1 cellular context compared by ENCODE assay signal in genomic region chr7:32648408-32649156, GRCh38.
TF ChIP-seq lines count a peak whose summit lies in the region.

No MANE protein-coding gene starts in this region.

TF ChIP-seq in K562, 482 proteins besides CTCF, POLR2A, EP300 and RAD21 (continued from another document and continues in another):
- no peak for TF ChIP-seq CUX1 (CRISPR knock-in tag; IDR thresholded peaks at IDR 0.05)
- TF ChIP-seq POLR2B (IDR thresholded peaks at IDR 0.05; ENCODE audit: low read depth, partially characterized antibody): no peak
- no peak for TF ChIP-seq PTTG1 (tag; IDR thresholded peaks at IDR 0.05; ENCODE audit: low read depth)
- peak; percentile 34; the same call in 1 of the 2 replicates for TF ChIP-seq CBFA2T3 (IDR thresholded peaks at IDR 0.05)
- no peak for TF ChIP-seq IRF2 (CRISPR knock-in tag; IDR thresholded peaks at IDR 0.05)
- TF ChIP-seq NR4A1 (CRISPR knock-in tag; IDR thresholded peaks at IDR 0.05): no peak
- TF ChIP-seq NR4A1 (tag; IDR thresholded peaks at IDR 0.05): no peak
- no peak for TF ChIP-seq U2AF2 (optimal IDR thresholded peaks at IDR 0.05; ENCODE audit: low read depth, low read length)
- TF ChIP-seq ZFPM2 (CRISPR knock-in tag; IDR thresholded peaks at IDR 0.05): no peak
- TF ChIP-seq SMAD1 (IDR thresholded peaks at IDR 0.05; ENCODE audit: low read depth, low read length, partially characterized antibody): no peak
- no peak for TF ChIP-seq ZNF778 (CRISPR knock-in tag; IDR thresholded peaks at IDR 0.05)
- TF ChIP-seq GMEB1 (CRISPR knock-in tag; IDR thresholded peaks at IDR 0.05): no peak
- no peak for TF ChIP-seq NEUROD1 (IDR thresholded peaks at IDR 0.05; ENCODE audit: borderline replicate concordance, low read depth, low read length, partially characterized antibody)
- TF ChIP-seq TEAD4 (IDR thresholded peaks at IDR 0.05; ENCODE audit: low read length): peak; percentile 58
- TF ChIP-seq TEAD4 (CRISPR knock-in tag; IDR thresholded peaks at IDR 0.05; ENCODE audit: borderline replicate concordance): no peak
- no peak for TF ChIP-seq SMAD2 (IDR thresholded peaks at IDR 0.05; ENCODE audit: low read depth, low read length)
- no peak for TF ChIP-seq SAFB (IDR thresholded peaks at IDR 0.05; ENCODE audit: borderline replicate concordance, low read depth, low read length)
- no peak for TF ChIP-seq PHF20 (IDR thresholded peaks at IDR 0.05; ENCODE audit: partially characterized antibody)
- no peak for TF ChIP-seq POLR2AphosphoS2 (IDR thresholded peaks at IDR 0.05; ENCODE audit: low read length)
- no peak for TF ChIP-seq TRIM25 (IDR thresholded peaks at IDR 0.05; ENCODE audit: borderline replicate concordance)
- TF ChIP-seq MCM5 (IDR thresholded peaks at IDR 0.05; ENCODE audit: low read depth): no peak
- TF ChIP-seq SAP30 (IDR thresholded peaks at IDR 0.05; ENCODE audit: borderline replicate concordance, insufficient read depth, low read depth, low read length, poor library complexity, severe bottlenecking): no peak
- TF ChIP-seq ETV1 (tag; conservative IDR thresholded peaks at IDR 0.05; ENCODE audit: low read depth): no peak
- no peak for TF ChIP-seq SMC3 (conservative IDR thresholded peaks at IDR 0.05; ENCODE audit: insufficient read depth, low read depth, low read length)
- TF ChIP-seq CREBBP (IDR thresholded peaks at IDR 0.05; ENCODE audit: low read depth, low read length): no peak
- no peak for TF ChIP-seq HBP1 (CRISPR knock-in tag; IDR thresholded peaks at IDR 0.05)
- TF ChIP-seq GABPB2 (CRISPR knock-in tag; conservative IDR thresholded peaks at IDR 0.05): no peak
- no peak for TF ChIP-seq FOXP4 (CRISPR knock-in tag; IDR thresholded peaks at IDR 0.05; ENCODE audit: borderline replicate concordance)
- no peak for TF ChIP-seq CLOCK (CRISPR knock-in tag; IDR thresholded peaks at IDR 0.05; ENCODE audit: borderline replicate concordance)
- TF ChIP-seq NR2F6 (CRISPR knock-in tag; IDR thresholded peaks at IDR 0.05): no peak
- TF ChIP-seq ARID4B (CRISPR knock-in tag; IDR thresholded peaks at IDR 0.05): no peak
- no peak for TF ChIP-seq CREB3L1 (IDR thresholded peaks at IDR 0.05; ENCODE audit: borderline replicate concordance, low read depth)
- no peak for TF ChIP-seq NFYB (IDR thresholded peaks at IDR 0.05; ENCODE audit: extremely low read depth, insufficient read length)
- TF ChIP-seq C11orf30 (IDR thresholded peaks at IDR 0.05; ENCODE audit: low read depth): no peak
- peak; percentile 73; the same call in 1 of the 2 replicates for TF ChIP-seq BRD4 (IDR thresholded peaks at IDR 0.05)
- TF ChIP-seq ZNF717 (CRISPR knock-in tag; IDR thresholded peaks at IDR 0.05): no peak
- TF ChIP-seq ARID2 (IDR thresholded peaks at IDR 0.05): no peak
- peak; percentile 22; the same call in 1 of the 2 replicates for TF ChIP-seq FOSL1 (tag; conservative IDR thresholded peaks at IDR 0.05)
- no peak for TF ChIP-seq TAF1 (IDR thresholded peaks at IDR 0.05; ENCODE audit: control insufficient read depth, extremely low read depth, insufficient read depth, low read length, severe bottlenecking)
- TF ChIP-seq FOXJ2 (tag; IDR thresholded peaks at IDR 0.05): peak; percentile 81
- TF ChIP-seq ZNF707 (CRISPR knock-in tag; conservative IDR thresholded peaks at IDR 0.05): no peak
- no peak for TF ChIP-seq PHF8 (IDR thresholded peaks at IDR 0.05; ENCODE audit: borderline replicate concordance, low read length)
- no peak for TF ChIP-seq ZNF561 (CRISPR knock-in tag; conservative IDR thresholded peaks at IDR 0.05)
- TF ChIP-seq NFATC3 (IDR thresholded peaks at IDR 0.05): no peak
- TF ChIP-seq MAFF (IDR thresholded peaks at IDR 0.05; ENCODE audit: low read length): no peak
